ENCODE assay signal across 8 cellular contexts in genomic region chr3:47475570-47476329, GRCh38. TPM values are rescaled to one million over a fixed set of nuclear protein-coding genes. Genes with fewer than 3 reads are reported as not detected.
DNase-seq lines count a peak whose midpoint lies in the region; ATAC-seq and TF ChIP-seq lines count a peak whose summit lies in the region.

TSS of gene SCAP (minus strand) at chr3:47475941. CDS start at chr3:47442993, 32,948 bp downstream.

- H3K9me3 ChIP-seq in HUES6 (ENCODE audit: control insufficient read depth, insufficient read depth, low read depth, low read length) (no peaks in the 10 kb centered on the region; the same call in 1 of the 2 replicates), mucosa of descending colon (no peaks in the 10 kb centered on the region)

- H3K27ac ChIP-seq in HUES6 (ENCODE audit: low read depth, low read length), result peak within 1 kb of the TSS; percentile 62; the same call in 1 of the 2 replicates

- ATAC-seq in GM21447 (IDR thresholded peaks at IDR 0.05; ENCODE audit: unreplicated experiment) (peak; percentile 82), mucosa of descending colon (peak; percentile 99)

- DNase-seq in DMS114 treated with DMSO at 0.1 percent for 48 hours (lab: John Stamatoyannopoulos, UW; ENCODE audit: unreplicated experiment) (peak; percentile 44), OCI-M1 (lab: John Stamatoyannopoulos, UW) (peak; percentile 95), activated T-cell treated with anti-CD3 and anti-CD28 coated beads for 24 hours (ENCODE audit: low read depth) (peak; percentile 92), epithelial cell of esophagus (ENCODE audit: low read depth) (peak; percentile 84), mucosa of descending colon (peak; percentile 95 to 96 (median 96))
- peak; percentile 95 to 97 for DNase-seq in stimulated activated CD8-positive, alpha-beta memory T cell treated with anti-CD3 and anti-CD28 coated beads, Interleukin-4, amount 100 ng/mL, for 1 hour (ENCODE audit: low read depth in 2 of 2, low spot score in 1 of 2)

- H3K36me3 ChIP-seq in HUES6 (ENCODE audit: control insufficient read depth, insufficient read depth, low read length) (no peaks in the 10 kb centered on the region), mucosa of descending colon (ENCODE audit: low read depth) (no peaks in the 10 kb centered on the region)

- peak; percentile 66 for TF ChIP-seq CTCF in epithelial cell of esophagus (IDR thresholded peaks at IDR 0.05; ENCODE audit: insufficient read depth, low read depth, low read length, missing control alignments)
- peak; percentile 81 for TF ChIP-seq CTCF in mucosa of descending colon (IDR thresholded peaks at IDR 0.05)

- H3K9ac ChIP-seq in HUES6 (ENCODE audit: low read length), result peak within 1 kb of the TSS; percentile 70

- H3K4me3 ChIP-seq in HUES6 (ENCODE audit: low read depth, low read length), result peak within 1 kb of the TSS; percentile 87
- peak within 1 kb of the TSS; percentile 91 for H3K4me3 ChIP-seq in epithelial cell of esophagus (ENCODE audit: low read length)
- peak within 1 kb of the TSS; percentile 90 for H3K4me3 ChIP-seq in mucosa of descending colon

- no peaks in the 10 kb centered on the region for H3K27me3 ChIP-seq in HUES6 (ENCODE audit: control insufficient read depth, insufficient read depth, low read length)

- peaks cover 11% of the 10 kb centered on the region for H3K4me1 ChIP-seq in HUES6 (ENCODE audit: control insufficient read depth, insufficient read depth, low read length)
- peaks cover 18% of the 10 kb centered on the region for H3K4me1 ChIP-seq in mucosa of descending colon (ENCODE audit: low read depth)

- intact Hi-C loops in mucosa of descending colon (cut with DNase I, micrococcal nuclease), result loop anchor here (2.0 to 10.0 kb wide), 2 partner anchors 51 to 55 kb away; no protein-coding TSS in a partner anchor

RNA-seq across cellular contexts. Expression of gene SCAP, which starts in this region (rescaled TPM):
- total RNA-seq in mucosa of descending colon, result 100 to 1,000 TPM; 107 to 151 (median 115) TPM

Comparison
In these comparisons a context has a peak if more than half of its experiments do, and no peak if none do; other contexts are left out.
1. Peak in every context shown above with its lines: DNase-seq, ATAC-seq, H3K4me3 ChIP-seq and H3K27ac ChIP-seq.
2. DNase-seq: peak in every context shown above with its lines; median percentile 96 in mucosa of descending colon; 96 in stimulated activated CD8-positive, alpha-beta memory T cell treated with anti-CD3 and anti-CD28 coated beads, Interleukin-4, amount 100 ng/mL, for 1 hour; 95 in OCI-M1; 92 in activated T-cell treated with anti-CD3 and anti-CD28 coated beads for 24 hours; 84 in epithelial cell of esophagus; 44 in DMS114 treated with DMSO at 0.1 percent for 48 hours.